Comparison of ENCODE assay signal across 27 cellular contexts in the genomic region with DNA sequence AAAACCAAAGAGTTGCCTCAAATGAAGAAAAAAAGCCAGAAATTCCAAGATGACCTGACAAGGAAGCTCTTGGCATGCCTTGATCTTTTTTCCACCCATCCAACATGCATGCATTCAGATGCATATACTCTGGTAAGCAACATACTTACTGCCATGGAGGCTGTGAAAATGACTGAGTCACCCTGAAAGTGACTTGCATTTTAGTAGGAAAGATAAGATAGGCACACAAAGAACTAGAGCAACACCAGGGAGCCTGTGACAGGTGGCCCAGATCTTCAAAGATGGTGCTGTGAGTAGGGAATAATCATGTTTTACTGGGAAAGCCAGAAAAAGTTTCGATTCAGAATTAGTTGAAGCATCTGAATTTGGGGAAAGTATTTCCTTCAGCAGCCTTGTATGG.
DNase-seq lines count a peak whose midpoint lies in the region; ATAC-seq, FAIRE-seq and TF ChIP-seq lines count a peak whose summit lies in the region.
"Had no signal": no experiment of that assay in that cellular context is flagged by ENCODE, and none has a peak within 500 bp of the region (broad histone marks: within the 10 kb centered on the region; RNA-seq: fewer than 3 reads in every experiment).

No MANE protein-coding gene starts in this region.

- H2AFZ ChIP-seq in GM23338 (no peak overlapping the region), K562 (ENCODE audit: low read depth, low read length) (no peak overlapping the region)

- H3K27me3 ChIP-seq in GM23338 (ENCODE audit: insufficient read depth) = no peaks in the 10 kb centered on the region
- no peaks in the 10 kb centered on the region for H3K27me3 ChIP-seq in K562 (ENCODE audit: control insufficient read depth in 2 of 2, insufficient read depth in 2 of 2, low read length in 2 of 2)
- peaks cover 0 to 9% of the 10 kb centered on the region in 2 donors for H3K27me3 ChIP-seq in left lung
- H3K27me3 ChIP-seq: BE2C, BLaER1 had no signal

- no peak for FAIRE-seq in K562 (lab: Jason Lieb, UNC)
- FAIRE-seq: A204.1, G401.6, GM12891, GM18507 had no signal

- intact Hi-C loops in K562 (cut with micrococcal nuclease) = no loop called here
- intact Hi-C loops in left lung (cut with DNase I) = no loop called here

- H3K4me2 ChIP-seq in GM23338 (no peak overlapping the region), K562 (ENCODE audit: insufficient read depth, low read length) (no peak overlapping the region)
- H3K4me2 ChIP-seq: BLaER1 had no signal

- BruUV-seq in K562 (replicated peaks; lab: Mats Ljungman, UMichigan) = no TSS peak

- H3K27ac ChIP-seq in GM23338 (ENCODE audit: low read depth) = no peak overlapping the region
- H3K27ac ChIP-seq in K562 (ENCODE audit: extremely low read depth, low read depth, low read length) = no peak overlapping the region
- H3K27ac ChIP-seq in left lung = no peak overlapping the region
- H3K27ac ChIP-seq: BLaER1 had no signal

- H3K4me1 ChIP-seq in GM23338 (ENCODE audit: insufficient read depth) = no peaks in the 10 kb centered on the region
- no peaks in the 10 kb centered on the region; a peak in 1 of 5 replicates for H3K4me1 ChIP-seq in K562 (replicated peaks in 1 of 2; ENCODE audit: control insufficient read depth in 2 of 2, insufficient read depth in 2 of 2, low read length in 2 of 2)
- no peaks in the 10 kb centered on the region for H3K4me1 ChIP-seq in left lung
- H3K4me1 ChIP-seq: BE2C, BLaER1 had no signal

- no peaks in the 10 kb centered on the region for H3K27me3 Mint-ChIP-seq in GM23338 (ENCODE audit: insufficient read depth, low read depth, poor library complexity)

- peaks cover 10% of the 10 kb centered on the region; the same call in 1 of the 2 replicates for H3K9me2 ChIP-seq in GM23338 (ENCODE audit: insufficient read depth)

- TF ChIP-seq EP300 in K562 (IDR thresholded peaks at IDR 0.05; ENCODE audit: low read length) = 0 out of 2 replicates have a peak, but pooled peaks have one; percentile 15

- no peaks in the 10 kb centered on the region for H3K9me3 Mint-ChIP-seq in GM23338
- H3K9me3 Mint-ChIP-seq: CD4-positive, CD25-positive, alpha-beta regulatory T cell had no signal

- no peak overlapping the region for H3K4me3 Mint-ChIP-seq in GM23338
- H3K4me3 Mint-ChIP-seq: CD14-positive monocyte; CD4-positive, alpha-beta memory T cell; CD4-positive, CD25-positive, alpha-beta regulatory T cell; CD8-positive, alpha-beta memory T cell had no signal

- H3K4me3 ChIP-seq in GM23338 (no peak overlapping the region), K562 (no peak overlapping the region), left lung (no peak overlapping the region)
- H3K4me3 ChIP-seq: BLaER1 had no signal

- no peaks in the 10 kb centered on the region for H3K4me1 Mint-ChIP-seq in GM23338
- H3K4me1 Mint-ChIP-seq: CD14-positive monocyte; CD4-positive, alpha-beta memory T cell; CD4-positive, CD25-positive, alpha-beta regulatory T cell; CD8-positive, alpha-beta memory T cell had no signal

- no peaks in the 10 kb centered on the region for H3K36me3 ChIP-seq in GM23338 (ENCODE audit: insufficient read depth)
- no peaks in the 10 kb centered on the region for H3K36me3 ChIP-seq in K562 (ENCODE audit: control insufficient read depth, insufficient read depth, low read length)
- H3K36me3 ChIP-seq in left lung = no peaks in the 10 kb centered on the region
- H3K36me3 ChIP-seq: BE2C, BLaER1 had no signal

- no peaks in the 10 kb centered on the region for H3K9me1 ChIP-seq in K562 (ENCODE audit: control insufficient read depth, insufficient read depth, low read length)

- H3K79me2 ChIP-seq in GM23338 (replicated peaks; ENCODE audit: insufficient read depth) (no peaks in the 10 kb centered on the region), K562 (ENCODE audit: control insufficient read depth, insufficient read depth, low read length) (no peaks in the 10 kb centered on the region)

- no peak for TF ChIP-seq CTCF in GM23338 (conservative IDR thresholded peaks at IDR 0.05; ENCODE audit: low read depth in 2 of 2)
- no peak for TF ChIP-seq CTCF in K562 (IDR thresholded peaks at IDR 0.05 in 2 of 3, conservative IDR thresholded peaks at IDR 0.05 in 1 of 3; ENCODE audit: insufficient read depth in 2 of 3, low read depth in 1 of 3, low read length in 3 of 3)
- TF ChIP-seq CTCF in left lung (IDR thresholded peaks at IDR 0.05) = no peak

- DNase-seq in GM23338 (ENCODE audit: low spot score) = no peak
- DNase-seq in K562 (ENCODE audit: extremely low read depth in 1 of 4, low spot score in 3 of 4) = peak in 2 of 4 experiments; percentile 13 to 17
- DNase-seq in inferior parietal cortex (ENCODE audit: extremely low spot score) = peak; percentile 19
- DNase-seq in left lung = no peak
- DNase-seq in EL = no peak
- DNase-seq: 8988T; AML-193; BE2C; C1 segment of cervical spinal cord; CD4-positive, alpha-beta memory T cell; CD4-positive, CD25-positive, alpha-beta regulatory T cell; CD8-positive, alpha-beta memory T cell; COR-L47; DMS 273 treated with DMSO at 0.1 percent for 48 hours; DMS153; DMS53; DMS79; DND-41; GF-D8 had no signal

- H4K20me1 ChIP-seq in GM23338 (replicated peaks; ENCODE audit: insufficient read depth) = no peaks in the 10 kb centered on the region
- H4K20me1 ChIP-seq in K562 (replicated peaks; ENCODE audit: control insufficient read depth, insufficient read depth, low read length) = no peaks in the 10 kb centered on the region
- H4K20me1 ChIP-seq: BLaER1 had no signal

- POLR2A ChIA-PET in K562 (lab: Yijun Ruan, JAX) = interaction anchor here (1.9 kb wide), 1 partner anchor 10 kb away, joined by 6 read pairs; no protein-coding TSS in a partner anchor

- CTCF ChIA-PET in K562 (lab: Yijun Ruan, JAX; ENCODE audit: low intra/inter-chr PET ratio) = no interaction called here

- H3F3A ChIP-seq in GM23338 (replicated peaks; ENCODE audit: low read depth) = no peaks in the 10 kb centered on the region

- in situ Hi-C loops in K562 (cut with MboI) = no loop called here

- peak overlapping the region; percentile 76; the same call in 1 of the 2 replicates for H3K27ac Mint-ChIP-seq in GM23338
- H3K27ac Mint-ChIP-seq: CD14-positive monocyte; CD4-positive, alpha-beta memory T cell; CD4-positive, CD25-positive, alpha-beta regulatory T cell; CD8-positive, alpha-beta memory T cell had no signal

- H3K9me3 ChIP-seq in K562 (replicated peaks; ENCODE audit: control insufficient read depth, insufficient read depth, low read depth, low read length) (no peaks in the 10 kb centered on the region), left lung (no peaks in the 10 kb centered on the region)
- H3K9me3 ChIP-seq: BE2C, BLaER1 had no signal

- H3K9ac ChIP-seq in K562 (ENCODE audit: insufficient read depth in 1 of 2, low read depth in 2 of 2, low read length in 2 of 2) = no peak overlapping the region
- H3K9ac ChIP-seq: BLaER1 had no signal

- WGBS in K562 (ENCODE audit: insufficient coverage, low coverage, missing lambda C conversion rate) = 0% methylated on average over 1 of the region's 1 CpG

- no peaks in the 10 kb centered on the region for H3K36me3 Mint-ChIP-seq in GM23338 (ENCODE audit: low read depth)
- H3K36me3 Mint-ChIP-seq: CD14-positive monocyte; CD4-positive, alpha-beta memory T cell; CD4-positive, CD25-positive, alpha-beta regulatory T cell had no signal

- no peak for TF ChIP-seq POLR2A in K562 (conservative IDR thresholded peaks at IDR 0.05)
- TF ChIP-seq POLR2A in GM18505 (IDR thresholded peaks at IDR 0.05; ENCODE audit: borderline replicate concordance, extremely low read depth, insufficient read depth, insufficient read length) = no peak

- ATAC-seq in GM23338 = no peak
- ATAC-seq in K562 = peak; percentile 77
- no peak for ATAC-seq in GM18505 (IDR thresholded peaks at IDR 0.05; ENCODE audit: unreplicated experiment)
- ATAC-seq in GM19324 (IDR thresholded peaks at IDR 0.05; ENCODE audit: low FRiP score, unreplicated experiment) = no peak
- ATAC-seq in left lung = no peak

- no peak for TF ChIP-seq RAD21 in K562 (CRISPR knock-in tag; conservative IDR thresholded peaks at IDR 0.05 in 1 of 2, IDR thresholded peaks at IDR 0.05 in 1 of 2)

TF ChIP-seq in GM23338, 12 proteins besides CTCF, POLR2A, EP300 and RAD21:
- TF ChIP-seq CREB1 (CRISPR knock-in tag; IDR thresholded peaks at IDR 0.05; ENCODE audit: low read depth) = no peak
- TF ChIP-seq, protein P1, sequence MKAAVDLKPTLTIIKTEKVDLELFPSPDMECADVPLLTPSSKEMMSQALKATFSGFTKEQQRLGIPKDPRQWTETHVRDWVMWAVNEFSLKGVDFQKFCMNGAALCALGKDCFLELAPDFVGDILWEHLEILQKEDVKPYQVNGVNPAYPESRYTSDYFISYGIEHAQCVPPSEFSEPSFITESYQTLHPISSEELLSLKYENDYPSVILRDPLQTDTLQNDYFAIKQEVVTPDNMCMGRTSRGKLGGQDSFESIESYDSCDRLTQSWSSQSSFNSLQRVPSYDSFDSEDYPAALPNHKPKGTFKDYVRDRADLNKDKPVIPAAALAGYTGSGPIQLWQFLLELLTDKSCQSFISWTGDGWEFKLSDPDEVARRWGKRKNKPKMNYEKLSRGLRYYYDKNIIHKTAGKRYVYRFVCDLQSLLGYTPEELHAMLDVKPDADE (IDR thresholded peaks at IDR 0.05) = no peak
- no peak for TF ChIP-seq ZNF331 (CRISPR knock-in tag; IDR thresholded peaks at IDR 0.05; ENCODE audit: low read depth)
- no peak for TF ChIP-seq EZH2 (IDR thresholded peaks at IDR 0.05; ENCODE audit: low read depth, unreplicated experiment)

TF ChIP-seq in K562, 482 proteins besides CTCF, POLR2A, EP300 and RAD21 (continues in another document):
- TF ChIP-seq KDM2B (CRISPR knock-in tag; IDR thresholded peaks at IDR 0.05) = no peak
- TF ChIP-seq, protein P2, sequence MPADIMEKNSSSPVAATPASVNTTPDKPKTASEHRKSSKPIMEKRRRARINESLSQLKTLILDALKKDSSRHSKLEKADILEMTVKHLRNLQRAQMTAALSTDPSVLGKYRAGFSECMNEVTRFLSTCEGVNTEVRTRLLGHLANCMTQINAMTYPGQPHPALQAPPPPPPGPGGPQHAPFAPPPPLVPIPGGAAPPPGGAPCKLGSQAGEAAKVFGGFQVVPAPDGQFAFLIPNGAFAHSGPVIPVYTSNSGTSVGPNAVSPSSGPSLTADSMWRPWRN (IDR thresholded peaks at IDR 0.05; ENCODE audit: low read depth) = no peak
- no peak for TF ChIP-seq CBX8 (IDR thresholded peaks at IDR 0.05; ENCODE audit: borderline replicate concordance, extremely low read depth, low read depth, low read length, poor library complexity, severe bottlenecking)
- TF ChIP-seq POLR2AphosphoS5 (IDR thresholded peaks at IDR 0.05; ENCODE audit: control insufficient read depth, insufficient read depth, low read depth, low read length) = no peak
- TF ChIP-seq TBP (optimal IDR thresholded peaks at IDR 0.05; ENCODE audit: low read depth, low read length) = no peak
- TF ChIP-seq MAFK (IDR thresholded peaks at IDR 0.05; ENCODE audit: low read length) = peak; percentile 48; the same call in 1 of the 2 replicates
